ENCODE assay signal across 16 cellular contexts in genomic region chr10:21340341-21340740, GRCh38.
"Had no signal": no experiment of that assay in that cellular context is flagged by ENCODE, and none has a peak within 500 bp of the region (broad histone marks: within the 10 kb centered on the region; RNA-seq: fewer than 3 reads in every experiment).

No MANE protein-coding gene starts in this region.

- H3K4me1 ChIP-seq: testis had no signal

- H3K27me3 ChIP-seq: foreskin keratinocyte, heart right ventricle, testis had no signal

- H3K4me1 Mint-ChIP-seq: memory B cell had no signal

- H3K36me3 ChIP-seq: heart right ventricle had no signal

- DNase-seq: activated CD4-positive, alpha-beta T cell treated with anti-CD3 and anti-CD28 coated beads, Interleukin-2, amount 50 U/mL, for 4 hours; activated CD4-positive, CD25-positive, alpha-beta regulatory T cell treated with anti-CD3 and anti-CD28 coated beads, Interleukin-2, amount 50 U/mL, for 72 hours; activated T-cell treated with anti-CD3 and anti-CD28 coated beads, Interleukin-2, amount 50 U/mL, for 1 hour; anterior cingulate cortex; cerebellar nuclear complex; foreskin keratinocyte; heart right ventricle; stimulated activated CD4-positive, alpha-beta T cell treated with anti-CD3 and anti-CD28 coated beads, Interleukin-4, amount 100 ng/mL, for 1 hour; stimulated activated CD8-positive, alpha-beta memory T cell treated with anti-CD3 and anti-CD28 coated beads, Interleukin-4, amount 100 ng/mL, for 48 hours; T-helper 9 cell; testis had no signal

- H3K36me3 Mint-ChIP-seq: activated naive CD8-positive, alpha-beta T cell; memory B cell had no signal

- H3K4me3 ChIP-seq: heart right ventricle, testis had no signal

- H3K9me3 Mint-ChIP-seq: stimulated activated naive CD8-positive, alpha-beta T cell treated with anti-CD3 and anti-CD28 coated beads, Interleukin-15, Interleukin-2, amounts not matched to agents 100 ng/mL and 50 ng/mL, for 24 hours had no signal

- H3K4me3 Mint-ChIP-seq: activated naive CD8-positive, alpha-beta T cell; memory B cell; nephron; stimulated activated naive CD8-positive, alpha-beta T cell treated with anti-CD3 and anti-CD28 coated beads, Interleukin-15, Interleukin-2, amounts not matched to agents 100 ng/mL and 50 ng/mL, for 24 hours had no signal

- FAIRE-seq: islet of Langerhans had no signal

- H3K9me3 ChIP-seq: testis had no signal

- H3K27ac Mint-ChIP-seq: activated naive CD8-positive, alpha-beta T cell; memory B cell; nephron; stimulated activated naive CD8-positive, alpha-beta T cell treated with anti-CD3 and anti-CD28 coated beads, Interleukin-15, Interleukin-2, amounts not matched to agents 100 ng/mL and 50 ng/mL, for 24 hours had no signal

- ATAC-seq: foreskin keratinocyte, heart right ventricle had no signal

- H3K27ac ChIP-seq: foreskin keratinocyte, heart right ventricle, testis had no signal
